ENCODE assay signal across 12 cellular contexts in the genomic region with DNA sequence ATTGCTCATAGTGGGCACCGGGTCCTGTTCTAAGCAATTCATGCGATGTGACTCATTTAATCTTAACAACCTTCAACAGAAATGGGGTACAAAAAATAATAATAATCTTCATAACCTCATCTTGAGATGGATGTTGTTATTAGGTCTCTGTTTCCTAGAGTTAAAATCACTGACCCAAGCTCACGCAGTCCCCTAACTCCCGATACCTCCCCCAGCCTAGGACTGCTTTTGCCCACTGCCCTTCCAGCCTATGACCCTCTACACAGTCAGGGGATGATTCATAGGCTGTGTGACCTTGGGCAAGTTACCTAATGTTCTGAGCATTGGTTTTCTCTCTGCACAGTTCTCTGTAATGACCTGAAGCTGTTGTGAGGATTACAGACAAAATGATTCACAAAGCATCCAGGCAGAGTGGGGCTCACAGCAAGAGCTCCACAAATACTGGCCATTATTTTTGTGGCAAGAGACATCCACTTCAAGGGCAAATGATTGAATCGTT. TPM values are rescaled to one million over a fixed set of nuclear protein-coding genes. Genes with fewer than 3 reads are reported as not detected.
DNase-seq lines count a peak whose midpoint lies in the region; ATAC-seq and TF ChIP-seq lines count a peak whose summit lies in the region.
"Had no signal": no experiment of that assay in that cellular context is flagged by ENCODE, and none has a peak within 500 bp of the region (broad histone marks: within the 10 kb centered on the region; RNA-seq: fewer than 3 reads in every experiment).

No MANE protein-coding gene starts in this region.

- 52 to 53% methylated on average over 5 of the region's 5 CpGs for WGBS in lower leg skin, 2 donors

- peaks cover 31% of the 10 kb centered on the region for H3K27me3 Mint-ChIP-seq in activated CD8-positive, alpha-beta T cell treated with anti-CD3 and anti-CD28 coated beads for 36 hours
- peaks cover 18% of the 10 kb centered on the region for H3K27me3 Mint-ChIP-seq in activated CD8-positive, alpha-beta T cell treated with anti-CD3 and anti-CD28 coated beads, Interleukin-2, amount 10 ng/mL, durations not matched to agents 7 days and 5 days (ENCODE audit: low read depth)
- H3K27me3 Mint-ChIP-seq in stimulated activated memory B cell treated with anti-CD40 and anti-IgM and Interleukin-4, amounts not matched to agents 10 μg/mL and 1 μg/mL and 100 μg/mL, for 72 hours: peaks cover 75% of the 10 kb centered on the region

- peak; percentile 11 for TF ChIP-seq CTCF in activated CD8-positive, alpha-beta T cell treated with anti-CD3 and anti-CD28 coated beads for 36 hours (IDR thresholded peaks at IDR 0.05)
- no peak for TF ChIP-seq CTCF in foreskin fibroblast (IDR thresholded peaks at IDR 0.05; ENCODE audit: low read depth, low read length)
- no peak for TF ChIP-seq CTCF in lower leg skin (IDR thresholded peaks at IDR 0.05)

- no peak for DNase-seq in activated CD8-positive, alpha-beta T cell treated with anti-CD3 and anti-CD28 coated beads for 36 hours
- no peak for DNase-seq in activated CD8-positive, alpha-beta T cell treated with anti-CD3 and anti-CD28 coated beads, Interleukin-2, amount 10 ng/mL, durations not matched to agents 7 days and 5 days
- DNase-seq in SK-N-MC (ENCODE audit: low read depth, low spot score) (no peak), foreskin fibroblast (peak; percentile 72 to 73), NCI-H748 (lab: John Stamatoyannopoulos, UW; ENCODE audit: unreplicated experiment) (no peak), lower leg skin (ENCODE audit: low spot score in 2 of 2) (no peak)

- intact Hi-C loops in activated CD8-positive, alpha-beta T cell treated with anti-CD3 and anti-CD28 coated beads for 36 hours (cut with micrococcal nuclease): no loop called here
- intact Hi-C loops in lower leg skin (cut with DNase I; ENCODE audit: low total_unique reads): no loop called here

- H3K4me1 Mint-ChIP-seq in activated CD8-positive, alpha-beta T cell treated with anti-CD3 and anti-CD28 coated beads for 36 hours (ENCODE audit: low read depth): peaks cover 21% of the 10 kb centered on the region
- H3K4me1 Mint-ChIP-seq in activated CD8-positive, alpha-beta T cell treated with anti-CD3 and anti-CD28 coated beads, Interleukin-2, amount 10 ng/mL, durations not matched to agents 7 days and 5 days (ENCODE audit: low read depth): peaks cover 32% of the 10 kb centered on the region
- H3K4me1 Mint-ChIP-seq in stimulated activated memory B cell treated with anti-CD40 and anti-IgM and Interleukin-4, amounts not matched to agents 10 μg/mL and 1 μg/mL and 100 μg/mL, for 72 hours: peaks cover 10% of the 10 kb centered on the region

- H3K27ac Mint-ChIP-seq in activated CD8-positive, alpha-beta T cell treated with anti-CD3 and anti-CD28 coated beads for 36 hours: no peak overlapping the region
- no peak overlapping the region for H3K27ac Mint-ChIP-seq in activated CD8-positive, alpha-beta T cell treated with anti-CD3 and anti-CD28 coated beads, Interleukin-2, amount 10 ng/mL, durations not matched to agents 7 days and 5 days
- H3K27ac Mint-ChIP-seq in stimulated activated memory B cell treated with anti-CD40 and anti-IgM and Interleukin-4, amounts not matched to agents 10 μg/mL and 1 μg/mL and 100 μg/mL, for 72 hours: peak overlapping the region; percentile 69

- no peak for TF ChIP-seq POLR2A in lower leg skin (IDR thresholded peaks at IDR 0.05)

- H3K27ac ChIP-seq in SK-N-MC: no peak overlapping the region

- peaks cover 6% of the 10 kb centered on the region for H3K9me3 Mint-ChIP-seq in activated CD8-positive, alpha-beta T cell treated with anti-CD3 and anti-CD28 coated beads for 36 hours
- H3K9me3 Mint-ChIP-seq in activated CD8-positive, alpha-beta T cell treated with anti-CD3 and anti-CD28 coated beads, Interleukin-2, amount 10 ng/mL, durations not matched to agents 7 days and 5 days (ENCODE audit: insufficient read depth): peaks cover 8% of the 10 kb centered on the region
- peaks cover 3% of the 10 kb centered on the region for H3K9me3 Mint-ChIP-seq in stimulated activated memory B cell treated with anti-CD40 and anti-IgM and Interleukin-4, amounts not matched to agents 10 μg/mL and 1 μg/mL and 100 μg/mL, for 72 hours
- H3K9me3 Mint-ChIP-seq: central memory CD8-positive, alpha-beta T cell had no signal

- H3K36me3 ChIP-seq in SK-N-MC (ENCODE audit: insufficient read depth, low read length): no peaks in the 10 kb centered on the region

- H3K9ac ChIP-seq in SK-N-MC (ENCODE audit: insufficient read length): no peak overlapping the region

- CTCF ChIA-PET in activated CD8-positive, alpha-beta T cell treated with anti-CD3 and anti-CD28 coated beads for 36 hours (lab: Charles Lee): interaction anchor here (0.7 to 5.7 kb wide), 16 partner anchors 8 to 157 kb away, joined by 3 to 36 read pairs (median 4); a partner anchor contains a TSS
- CTCF ChIA-PET in activated CD8-positive, alpha-beta T cell treated with anti-CD3 and anti-CD28 coated beads, Interleukin-2, amount 10 ng/mL, durations not matched to agents 7 days and 5 days (lab: Charles Lee): interaction anchor here (0.7 to 4.2 kb wide), 15 partner anchors 8 to 310 kb away, joined by 3 to 44 read pairs (median 4); a partner anchor contains a TSS

- no peaks in the 10 kb centered on the region for H3K36me3 Mint-ChIP-seq in activated CD8-positive, alpha-beta T cell treated with anti-CD3 and anti-CD28 coated beads for 36 hours (ENCODE audit: low read depth)
- peaks cover 8% of the 10 kb centered on the region for H3K36me3 Mint-ChIP-seq in activated CD8-positive, alpha-beta T cell treated with anti-CD3 and anti-CD28 coated beads, Interleukin-2, amount 10 ng/mL, durations not matched to agents 7 days and 5 days (ENCODE audit: low read depth)
- no peaks in the 10 kb centered on the region for H3K36me3 Mint-ChIP-seq in stimulated activated memory B cell treated with anti-CD40 and anti-IgM and Interleukin-4, amounts not matched to agents 10 μg/mL and 1 μg/mL and 100 μg/mL, for 72 hours

- POLR2A ChIA-PET in activated CD8-positive, alpha-beta T cell treated with anti-CD3 and anti-CD28 coated beads for 36 hours (lab: Charles Lee): interaction anchor here (0.8 to 1.7 kb wide), 2 partner anchors 8 to 21 kb away, joined by 4 to 6 read pairs; a partner anchor contains a TSS
- POLR2A ChIA-PET in activated CD8-positive, alpha-beta T cell treated with anti-CD3 and anti-CD28 coated beads, Interleukin-2, amount 10 ng/mL, durations not matched to agents 7 days and 5 days (lab: Charles Lee): no interaction called here

- no peak overlapping the region for H3K4me3 Mint-ChIP-seq in activated CD8-positive, alpha-beta T cell treated with anti-CD3 and anti-CD28 coated beads for 36 hours
- H3K4me3 Mint-ChIP-seq in activated CD8-positive, alpha-beta T cell treated with anti-CD3 and anti-CD28 coated beads, Interleukin-2, amount 10 ng/mL, durations not matched to agents 7 days and 5 days: no peak overlapping the region
- no peak overlapping the region for H3K4me3 Mint-ChIP-seq in stimulated activated memory B cell treated with anti-CD40 and anti-IgM and Interleukin-4, amounts not matched to agents 10 μg/mL and 1 μg/mL and 100 μg/mL, for 72 hours
- H3K4me3 Mint-ChIP-seq: central memory CD8-positive, alpha-beta T cell had no signal

- 0 out of 2 replicates have a peak overlapping the region, but pooled peaks have one; percentile 14 for H3K4me3 ChIP-seq in SK-N-MC
- no peak overlapping the region for H3K4me3 ChIP-seq in foreskin fibroblast (ENCODE audit: low read depth in 1 of 2, low read length in 2 of 2)
- H3K4me3 ChIP-seq in lower leg skin (ENCODE audit: low read depth, poor library complexity, severe bottlenecking): no peak overlapping the region

- H3K9me3 ChIP-seq in SK-N-MC (ENCODE audit: low read depth, low read length): no peaks in the 10 kb centered on the region

- ATAC-seq in activated CD8-positive, alpha-beta T cell treated with anti-CD3 and anti-CD28 coated beads for 36 hours: no peak
- no peak for ATAC-seq in activated CD8-positive, alpha-beta T cell treated with anti-CD3 and anti-CD28 coated beads, Interleukin-2, amount 10 ng/mL, durations not matched to agents 7 days and 5 days
- ATAC-seq in stimulated activated memory B cell treated with anti-CD40 and anti-IgM and Interleukin-4, amounts not matched to agents 10 μg/mL and 1 μg/mL and 100 μg/mL, for 72 hours: no peak
- ATAC-seq in HG02759 (IDR thresholded peaks at IDR 0.05; ENCODE audit: unreplicated experiment): no peak

RNA-seq across cellular contexts. Expression of a gene that starts 19.9 kb away (rescaled TPM):
- 10 to 100 TPM; 89.8 to 93.8 TPM for total RNA-seq in activated CD8-positive, alpha-beta T cell treated with anti-CD3 and anti-CD28 coated beads for 36 hours
- 10 to 100 TPM; 67.4 to 68.0 TPM for total RNA-seq in activated CD8-positive, alpha-beta T cell treated with anti-CD3 and anti-CD28 coated beads, Interleukin-2, amount 10 ng/mL, durations not matched to agents 7 days and 5 days
- total RNA-seq in lower leg skin: 10 to 100 TPM in 1 of 4 donors, 1 to 10 TPM in 3; 5.2 to 13.3 (median 8.7) TPM

RNA-seq across cellular contexts. Expression of a gene that starts 26.3 kb away (rescaled TPM):
- total RNA-seq in activated CD8-positive, alpha-beta T cell treated with anti-CD3 and anti-CD28 coated beads for 36 hours: not detected
- total RNA-seq in activated CD8-positive, alpha-beta T cell treated with anti-CD3 and anti-CD28 coated beads, Interleukin-2, amount 10 ng/mL, durations not matched to agents 7 days and 5 days: not detected
- under 1 TPM in 1 of 4 donors, not detected in 3; 0.25 TPM for total RNA-seq in lower leg skin
- total RNA-seq: A172, skeletal muscle tissue, temporal lobe had no signal

RNA-seq across cellular contexts. Expression of a gene that starts 48.7 kb away (rescaled TPM):
- 10 to 100 TPM; 15.1 to 15.4 TPM for total RNA-seq in activated CD8-positive, alpha-beta T cell treated with anti-CD3 and anti-CD28 coated beads for 36 hours
- total RNA-seq in activated CD8-positive, alpha-beta T cell treated with anti-CD3 and anti-CD28 coated beads, Interleukin-2, amount 10 ng/mL, durations not matched to agents 7 days and 5 days: 10 to 100 TPM in 1 of 2 experiments, 1 to 10 TPM in 1; 9.7 to 13.1 TPM
- 10 to 100 TPM in 2 of 4 donors, 1 to 10 TPM in 2; 3.6 to 18.8 (median 13.3) TPM for total RNA-seq in lower leg skin

RNA-seq across cellular contexts. Expression of a gene that starts 58.3 kb away (rescaled TPM):
- 1 to 10 TPM; 7.1 to 7.2 TPM for total RNA-seq in activated CD8-positive, alpha-beta T cell treated with anti-CD3 and anti-CD28 coated beads for 36 hours
- 10 to 100 TPM; 12.0 to 14.6 TPM for total RNA-seq in activated CD8-positive, alpha-beta T cell treated with anti-CD3 and anti-CD28 coated beads, Interleukin-2, amount 10 ng/mL, durations not matched to agents 7 days and 5 days
- total RNA-seq in lower leg skin: 1 to 10 TPM; 6.9 to 7.8 (median 7.3) TPM

Comparison
In these comparisons a context has a peak if more than half of its experiments do, and no peak if none do; other contexts are left out.
1. DNase-seq: peak in foreskin fibroblast (2 of 2); none in activated CD8-positive, alpha-beta T cell treated with anti-CD3 and anti-CD28 coated beads for 36 hours (single experiment), activated CD8-positive, alpha-beta T cell treated with anti-CD3 and anti-CD28 coated beads, Interleukin-2, amount 10 ng/mL, durations not matched to agents 7 days and 5 days (single experiment), SK-N-MC (single experiment), NCI-H748 (single experiment) and lower leg skin (0 of 2).
2. RNA of a gene that starts 19.9 kb away (total RNA-seq): 89.8 to 93.8 TPM in activated CD8-positive, alpha-beta T cell treated with anti-CD3 and anti-CD28 coated beads for 36 hours and 67.4 to 68.0 TPM in activated CD8-positive, alpha-beta T cell treated with anti-CD3 and anti-CD28 coated beads, Interleukin-2, amount 10 ng/mL, durations not matched to agents 7 days and 5 days; 5.2 to 13.3 TPM in lower leg skin; every median in the first group is over 4 times any median in the second.